In genomic region chr3:188000361-188000861, GRCh38 we compare ENCODE assay signal across 8 cellular contexts.
DNase-seq lines count a peak whose midpoint lies in the region; ATAC-seq, FAIRE-seq and TF ChIP-seq lines count a peak whose summit lies in the region.

No MANE protein-coding gene starts in this region.

- H3K27me3 Mint-ChIP-seq in activated CD4-positive, alpha-beta T cell treated with anti-CD3 and anti-CD28 coated beads, Interleukin-2, amount 10 ng/mL, durations not matched to agents 7 days and 5 days = no peaks in the 10 kb centered on the region
- H3K27me3 Mint-ChIP-seq in activated naive CD8-positive, alpha-beta T cell treated with anti-CD3 and anti-CD28 coated beads, Interleukin-2, amount 50 U/mL, for 24 hours = no peaks in the 10 kb centered on the region

- no peaks in the 10 kb centered on the region for H3K9me3 ChIP-seq in small intestine (ENCODE audit: control insufficient read depth, low read depth)

- WGBS in small intestine, 3 donors = 11 to 41% (median 20%) methylated on average over 6 of the region's 6 CpGs

- peak overlapping the region; percentile 62 for H3K4me3 Mint-ChIP-seq in activated CD4-positive, alpha-beta T cell treated with anti-CD3 and anti-CD28 coated beads, Interleukin-2, amount 10 ng/mL, durations not matched to agents 7 days and 5 days
- H3K4me3 Mint-ChIP-seq in activated naive CD8-positive, alpha-beta T cell treated with anti-CD3 and anti-CD28 coated beads, Interleukin-2, amount 50 U/mL, for 24 hours = peak overlapping the region; percentile 48

- peak overlapping the region; percentile 94 for H3K27ac Mint-ChIP-seq in activated CD4-positive, alpha-beta T cell treated with anti-CD3 and anti-CD28 coated beads, Interleukin-2, amount 10 ng/mL, durations not matched to agents 7 days and 5 days
- H3K27ac Mint-ChIP-seq in activated naive CD8-positive, alpha-beta T cell treated with anti-CD3 and anti-CD28 coated beads, Interleukin-2, amount 50 U/mL, for 24 hours = peak overlapping the region; percentile 86

- H3K4me1 ChIP-seq in small intestine (ENCODE audit: control insufficient read depth in 2 of 2, insufficient read depth in 1 of 2, low read depth in 1 of 2, low read length in 1 of 2) = peaks cover 9 to 19% of the 10 kb centered on the region in 2 donors

- peaks cover 79% of the 10 kb centered on the region for H3K4me1 Mint-ChIP-seq in activated CD4-positive, alpha-beta T cell treated with anti-CD3 and anti-CD28 coated beads, Interleukin-2, amount 10 ng/mL, durations not matched to agents 7 days and 5 days
- H3K4me1 Mint-ChIP-seq in activated naive CD8-positive, alpha-beta T cell treated with anti-CD3 and anti-CD28 coated beads, Interleukin-2, amount 50 U/mL, for 24 hours = peaks cover 46% of the 10 kb centered on the region

- ATAC-seq in activated naive CD8-positive, alpha-beta T cell treated with anti-CD3 and anti-CD28 coated beads, Interleukin-2, amount 50 U/mL, for 24 hours = no peak
- ATAC-seq in HG03442 (IDR thresholded peaks at IDR 0.05; ENCODE audit: unreplicated experiment) (no peak), GM19452 (IDR thresholded peaks at IDR 0.05; ENCODE audit: unreplicated experiment) (no peak)

- CTCF ChIA-PET in activated CD4-positive, alpha-beta T cell treated with anti-CD3 and anti-CD28 coated beads, Interleukin-2, amount 10 ng/mL, durations not matched to agents 7 days and 5 days (lab: Charles Lee) = interaction anchor here (1.3 to 2.4 kb wide), 5 partner anchors 9 to 254 kb away, joined by 3 to 12 read pairs (median 4); partner anchors contain the start of gene BCL6

- no peak overlapping the region for H3K4me3 ChIP-seq in small intestine (ENCODE audit: low read depth in 1 of 2, low read length in 2 of 2)

- DNase-seq in activated CD4-positive, alpha-beta T cell treated with anti-CD3 and anti-CD28 coated beads, Interleukin-2, amount 10 ng/mL, durations not matched to agents 7 days and 5 days = peak; percentile 24
- no peak for DNase-seq in activated CD4-positive, alpha-beta T cell treated with anti-CD3 and anti-CD28 coated beads for 1 hour
- DNase-seq in NCI-H2081 treated with DMSO at 0.1 percent for 48 hours (lab: John Stamatoyannopoulos, UW) (peak; percentile 59), small intestine (peak; percentile 92), GM12892 (ENCODE audit: insufficient read length) (no peak)
- no peak for DNase-seq in activated naive CD8-positive, alpha-beta T cell treated with anti-CD3 and anti-CD28 coated beads, Interleukin-2, amount 50 U/mL, for 24 hours

- peaks cover 23% of the 10 kb centered on the region for H3K36me3 Mint-ChIP-seq in activated CD4-positive, alpha-beta T cell treated with anti-CD3 and anti-CD28 coated beads, Interleukin-2, amount 10 ng/mL, durations not matched to agents 7 days and 5 days (ENCODE audit: low read depth)
- no peaks in the 10 kb centered on the region for H3K36me3 Mint-ChIP-seq in activated naive CD8-positive, alpha-beta T cell treated with anti-CD3 and anti-CD28 coated beads, Interleukin-2, amount 50 U/mL, for 24 hours (ENCODE audit: low read depth)

- peaks cover 9% of the 10 kb centered on the region for H3K9me3 Mint-ChIP-seq in activated CD4-positive, alpha-beta T cell treated with anti-CD3 and anti-CD28 coated beads, Interleukin-2, amount 10 ng/mL, durations not matched to agents 7 days and 5 days
- no peaks in the 10 kb centered on the region for H3K9me3 Mint-ChIP-seq in activated naive CD8-positive, alpha-beta T cell treated with anti-CD3 and anti-CD28 coated beads, Interleukin-2, amount 50 U/mL, for 24 hours

- H3K27me3 ChIP-seq in small intestine (ENCODE audit: control insufficient read depth in 2 of 2, insufficient read depth in 2 of 2, low read length in 2 of 2) = no peaks in the 10 kb centered on the region

- TF ChIP-seq POLR2A in GM12892 (IDR thresholded peaks at IDR 0.05; ENCODE audit: low read depth, low read length) = no peak

- FAIRE-seq in small intestine (lab: Jason Lieb, UNC) (no peak), GM12892 (lab: Jason Lieb, UNC) (no peak)

- POLR2A ChIA-PET in activated CD4-positive, alpha-beta T cell treated with anti-CD3 and anti-CD28 coated beads, Interleukin-2, amount 10 ng/mL, durations not matched to agents 7 days and 5 days (lab: Charles Lee) = interaction anchor here (0.6 kb wide), 1 partner anchor 260 kb away, joined by 3 read pairs; no protein-coding TSS in a partner anchor

- H3K27ac ChIP-seq in small intestine (ENCODE audit: low read depth in 1 of 2, low read length in 1 of 2) = peak overlapping the region; percentile 70 to 87

- H3K36me3 ChIP-seq in small intestine (ENCODE audit: control insufficient read depth in 2 of 2, insufficient read depth in 2 of 2, low read length in 2 of 2) = no peaks in the 10 kb centered on the region

Comparison
In these comparisons a context has a peak if more than half of its experiments do, and no peak if none do; other contexts are left out.
1. DNase-seq: peak in activated CD4-positive, alpha-beta T cell treated with anti-CD3 and anti-CD28 coated beads, Interleukin-2, amount 10 ng/mL, durations not matched to agents 7 days and 5 days (single experiment), NCI-H2081 treated with DMSO at 0.1 percent for 48 hours (single experiment) and small intestine (single experiment); none in activated CD4-positive, alpha-beta T cell treated with anti-CD3 and anti-CD28 coated beads for 1 hour (single experiment), activated naive CD8-positive, alpha-beta T cell treated with anti-CD3 and anti-CD28 coated beads, Interleukin-2, amount 50 U/mL, for 24 hours (single experiment) and GM12892 (single experiment).